9 cellular contexts compared by ENCODE assay signal in the genomic region with DNA sequence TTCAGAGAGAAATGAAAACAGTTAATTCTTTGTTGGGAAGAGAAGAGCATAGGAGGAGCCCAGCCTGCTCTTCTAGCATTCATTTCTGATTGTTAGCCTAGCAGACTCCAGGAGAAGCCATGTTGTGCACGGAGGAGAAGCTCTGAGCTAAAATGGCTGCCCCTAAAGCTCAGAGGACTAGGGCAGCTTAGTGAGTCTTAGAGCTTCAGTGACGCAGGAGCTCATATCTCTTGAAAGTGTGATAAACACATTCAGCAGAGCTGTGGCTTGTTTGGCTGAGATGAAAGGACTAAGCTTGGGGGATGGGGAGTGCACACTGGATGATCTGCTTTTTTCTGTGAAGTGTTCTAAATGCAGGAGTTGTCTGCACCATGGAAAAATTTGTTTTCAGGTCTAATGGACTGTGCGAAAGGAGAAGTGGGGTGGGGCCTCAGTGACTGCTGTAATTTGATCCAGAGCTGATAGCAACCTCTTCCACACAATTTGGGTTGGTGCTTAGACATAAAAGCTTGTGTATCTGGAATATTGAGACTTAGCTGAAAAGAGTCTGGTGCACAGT. TPM values are rescaled to one million over a fixed set of nuclear protein-coding genes. Genes with fewer than 3 reads are reported as not detected.
DNase-seq lines count a peak whose midpoint lies in the region; ATAC-seq and TF ChIP-seq lines count a peak whose summit lies in the region.
"Had no signal": no experiment of that assay in that cellular context is flagged by ENCODE, and none has a peak within 500 bp of the region (broad histone marks: within the 10 kb centered on the region; RNA-seq: fewer than 3 reads in every experiment).

No MANE protein-coding gene starts in this region.

- H3K27me3 Mint-ChIP-seq in immature natural killer cell (ENCODE audit: low read depth in 3 of 3): peaks cover 0 to 4% (median 2%) of the 10 kb centered on the region in 3 donors

- no peaks in the 10 kb centered on the region for H3K36me3 ChIP-seq in body of pancreas (replicated peaks in 1 of 2; ENCODE audit: insufficient read depth in 1 of 2, low read depth in 2 of 2)

- no peaks in the 10 kb centered on the region for H3K27me3 ChIP-seq in body of pancreas

- peaks cover 28% of the 10 kb centered on the region for H3K4me1 ChIP-seq in body of pancreas

- intact Hi-C loops in body of pancreas (cut with DNase I): no loop called here

- no peak for TF ChIP-seq CTCF in body of pancreas (IDR thresholded peaks at IDR 0.05)

- H3K27ac Mint-ChIP-seq in immature natural killer cell: peak overlapping the region in 5 of 6 donors; percentile 1 to 85 (median 73)

- H3K36me3 Mint-ChIP-seq in immature natural killer cell: peaks cover 0 to 5% (median 0%) of the 10 kb centered on the region in 3 donors
- H3K36me3 Mint-ChIP-seq: IgD-negative memory B cell had no signal

- ATAC-seq in body of pancreas: peak; percentile 68
- no peak for ATAC-seq in HG03095 (IDR thresholded peaks at IDR 0.05; ENCODE audit: unreplicated experiment)
- ATAC-seq in GM18873 (IDR thresholded peaks at IDR 0.05; ENCODE audit: low FRiP score, unreplicated experiment): no peak
- ATAC-seq in HG02678 (IDR thresholded peaks at IDR 0.05; ENCODE audit: unreplicated experiment): no peak

- DNase-seq in DMS79 (lab: John Stamatoyannopoulos, UW): peak; percentile 78
- peak; percentile 35 for DNase-seq in NCI-H146 treated with DMSO at 0.1 percent for 48 hours (lab: John Stamatoyannopoulos, UW; ENCODE audit: unreplicated experiment)
- DNase-seq in body of pancreas: peak in 2 of 4 donors; percentile 26 to 68
- peak; percentile 52 to 67 (median 53) for DNase-seq in immature natural killer cell

- peak overlapping the region; percentile 8 to 60 (median 11) for H3K4me3 Mint-ChIP-seq in immature natural killer cell
- H3K4me3 Mint-ChIP-seq: IgD-negative memory B cell had no signal

- TF ChIP-seq POLR2A in body of pancreas (IDR thresholded peaks at IDR 0.05): no peak

- H3K4me3 ChIP-seq in body of pancreas (no peak overlapping the region), skin epidermis (no peak overlapping the region)

- H3K9me3 Mint-ChIP-seq in immature natural killer cell: peaks cover 0 to 8% (median under 1%) of the 10 kb centered on the region in 6 donors

- H3K4me1 Mint-ChIP-seq in immature natural killer cell: peaks cover 18 to 29% of the 10 kb centered on the region in 2 donors
- H3K4me1 Mint-ChIP-seq: IgD-negative memory B cell had no signal

- no peaks in the 10 kb centered on the region for H3K9me3 ChIP-seq in body of pancreas

- H3K27ac ChIP-seq in body of pancreas: peak overlapping the region in 3 of 4 donors; percentile 6 to 74 (median 67)
- H3K27ac ChIP-seq in skin epidermis: peak overlapping the region in 19 of 21 experiments; percentile 6 to 81 (median 62)

- WGBS in body of pancreas, 2 donors: 12 to 34% methylated on average over 3 of the region's 3 CpGs

RNA-seq across cellular contexts. Expression of a gene that starts 58.5 kb away (rescaled TPM):
- 1 to 10 TPM; 4.7 to 8.9 TPM for total RNA-seq in body of pancreas
- polyA plus RNA-seq in immature natural killer cell: under 1 TPM in 1 of 3 donors, not detected in 2; 0.94 TPM
- polyA plus RNA-seq: IgD-negative memory B cell had no signal
